In genomic region chr6:36683656-36684446, GRCh38 we compare ENCODE assay signal across 1 cellular context.
TF ChIP-seq lines count a peak whose summit lies in the region.

No MANE protein-coding gene starts in this region.

TF ChIP-seq in HepG2, 621 proteins besides CTCF, POLR2A, EP300 and RAD21 (continued from another document and continues in another):
- TF ChIP-seq ZNF280B (CRISPR knock-in tag; IDR thresholded peaks at IDR 0.05; ENCODE audit: borderline replicate concordance) (peak; percentile 15; the same call in 1 of the 2 replicates), HCFC1 (IDR thresholded peaks at IDR 0.05; ENCODE audit: low read depth, low read length) (no peak), ZNF570 (CRISPR knock-in tag; IDR thresholded peaks at IDR 0.05; ENCODE audit: borderline replicate concordance) (peak; percentile 94; the same call in 1 of the 2 replicates), ZNF292 (CRISPR knock-in tag; IDR thresholded peaks at IDR 0.05; ENCODE audit: borderline replicate concordance, low read depth) (peak; percentile 66; the same call in 1 of the 2 replicates), NFKBIZ (CRISPR knock-in tag; IDR thresholded peaks at IDR 0.05) (peak; percentile 94; the same call in 1 of the 2 replicates), KLF16 (CRISPR knock-in tag; IDR thresholded peaks at IDR 0.05) (peak in 1 of 2 experiments; percentile 61; a peak in 1 of 4 replicates), FLYWCH1 (CRISPR knock-in tag; IDR thresholded peaks at IDR 0.05) (peak; percentile 88; the same call in 1 of the 2 replicates), ZNF512 (CRISPR knock-in tag; IDR thresholded peaks at IDR 0.05) (0 out of 2 replicates have a peak, but pooled peaks have one; percentile 69), ZNF276 (CRISPR knock-in tag; IDR thresholded peaks at IDR 0.05; ENCODE audit: low read depth) (peak; percentile 98), POLR2G (IDR thresholded peaks at IDR 0.05; ENCODE audit: low read depth, low read length) (no peak; the same call in 1 of the 2 replicates), ARNT (IDR thresholded peaks at IDR 0.05) (no peak), ATF1 (CRISPR knock-in tag; IDR thresholded peaks at IDR 0.05) (peak; percentile 66; the same call in 1 of the 2 replicates), FOXC1 (CRISPR knock-in tag; IDR thresholded peaks at IDR 0.05; ENCODE audit: borderline replicate concordance) (0 out of 2 replicates have a peak, but pooled peaks have one; percentile 43), MAZ (IDR thresholded peaks at IDR 0.05; ENCODE audit: borderline replicate concordance, low read depth, low read length) (no peak), MAZ (CRISPR knock-in tag; IDR thresholded peaks at IDR 0.05; ENCODE audit: low read depth) (peak; percentile 88), ZNF776 (CRISPR knock-in tag; IDR thresholded peaks at IDR 0.05) (peak; percentile 15; the same call in 1 of the 2 replicates), HOXA3 (CRISPR knock-in tag; IDR thresholded peaks at IDR 0.05) (peak; percentile 66; the same call in 1 of the 2 replicates), ZNF12 (CRISPR knock-in tag; IDR thresholded peaks at IDR 0.05) (peak; percentile 25; the same call in 1 of the 2 replicates), RXRB (CRISPR knock-in tag; IDR thresholded peaks at IDR 0.05; ENCODE audit: borderline replicate concordance) (peak; percentile 92), SATB2 (CRISPR knock-in tag; IDR thresholded peaks at IDR 0.05) (no peak), TCF7 (IDR thresholded peaks at IDR 0.05; ENCODE audit: low read depth) (peak; percentile 78), HNF1A (IDR thresholded peaks at IDR 0.05; ENCODE audit: low read depth) (peak; percentile 79), HNF1A (CRISPR knock-in tag; IDR thresholded peaks at IDR 0.05; ENCODE audit: borderline replicate concordance) (peak; percentile 73), YY1 (IDR thresholded peaks at IDR 0.05; ENCODE audit: insufficient read depth, insufficient replicate concordance, low read depth, low read length) (no peak), ZNF207 (IDR thresholded peaks at IDR 0.05; ENCODE audit: borderline replicate concordance) (no peak), AGO2 (optimal IDR thresholded peaks at IDR 0.05; ENCODE audit: low read depth, low read length) (peak; percentile 99), TEAD3 (CRISPR knock-in tag; optimal IDR thresholded peaks at IDR 0.05; ENCODE audit: borderline replicate concordance) (peak; percentile 77), NBN (conservative IDR thresholded peaks at IDR 0.05) (no peak), CEBPG (CRISPR knock-in tag; IDR thresholded peaks at IDR 0.05) (peak; percentile 87), ZNF775 (CRISPR knock-in tag; IDR thresholded peaks at IDR 0.05; ENCODE audit: borderline replicate concordance) (peak; percentile 89), TRAFD1 (CRISPR knock-in tag; IDR thresholded peaks at IDR 0.05; ENCODE audit: borderline replicate concordance) (0 out of 2 replicates have a peak, but pooled peaks have one; percentile 76), SNAPC5 (CRISPR knock-in tag; IDR thresholded peaks at IDR 0.05; ENCODE audit: borderline replicate concordance) (peak; percentile 89; the same call in 1 of the 2 replicates), HDAC2 (CRISPR knock-in tag; IDR thresholded peaks at IDR 0.05) (peak; percentile 97), ZBTB34 (CRISPR knock-in tag; IDR thresholded peaks at IDR 0.05) (peak; percentile 99), POLR2AphosphoS5 (IDR thresholded peaks at IDR 0.05; ENCODE audit: low read depth, low read length) (peak; percentile 26; the same call in 1 of the 2 replicates), ZNF414 (CRISPR knock-in tag; IDR thresholded peaks at IDR 0.05) (no peak), ZBTB1 (CRISPR knock-in tag; IDR thresholded peaks at IDR 0.05; ENCODE audit: borderline replicate concordance) (no peak), ZNF138 (CRISPR knock-in tag; IDR thresholded peaks at IDR 0.05; ENCODE audit: low read depth) (0 out of 2 replicates have a peak, but pooled peaks have one; percentile 40), KLF6 (CRISPR knock-in tag; IDR thresholded peaks at IDR 0.05) (0 out of 2 replicates have a peak, but pooled peaks have one; percentile 61), ZNF792 (CRISPR knock-in tag; IDR thresholded peaks at IDR 0.05) (no peak), HIVEP1 (CRISPR knock-in tag; IDR thresholded peaks at IDR 0.05) (peak; percentile 90), ZNF580 (CRISPR knock-in tag; IDR thresholded peaks at IDR 0.05; ENCODE audit: borderline replicate concordance, low read depth) (0 out of 2 replicates have a peak, but pooled peaks have one; percentile 24), ZBTB10 (CRISPR knock-in tag; IDR thresholded peaks at IDR 0.05; ENCODE audit: borderline replicate concordance) (0 out of 2 replicates have a peak, but pooled peaks have one; percentile 41), MXD4 (CRISPR knock-in tag; IDR thresholded peaks at IDR 0.05) (peak; percentile 65; the same call in 1 of the 2 replicates)
